In genomic region chr1:89994805-89995594, GRCh38 we compare ENCODE assay signal across 1 cellular context.
TF ChIP-seq lines count a peak whose summit lies in the region.

Gene ZNF326, plus strand, starts transcription at chr1:89995110. Its CDS starts 148 bp downstream, at chr1:89995258.

TF ChIP-seq in H1, 55 proteins besides CTCF, POLR2A, EP300 and RAD21 (continued from another document):
- TF ChIP-seq JUND (IDR thresholded peaks at IDR 0.05; ENCODE audit: low read length) (0 out of 2 replicates have a peak, but pooled peaks have one; percentile 2), RXRA (IDR thresholded peaks at IDR 0.05; ENCODE audit: insufficient read depth, low read depth, low read length) (no peak), ASH2L (IDR thresholded peaks at IDR 0.05; ENCODE audit: low read length) (peak; percentile 97), CTBP2 (IDR thresholded peaks at IDR 0.05; ENCODE audit: borderline replicate concordance, insufficient read depth, insufficient read length, low read length) (no peak), FOSL1 (IDR thresholded peaks at IDR 0.05; ENCODE audit: insufficient read depth, low read depth, low read length) (no peak), SIN3A (conservative IDR thresholded peaks at IDR 0.05 in 1 of 2, IDR thresholded peaks at IDR 0.05 in 1 of 2; ENCODE audit: low read depth in 1 of 2, low read length in 2 of 2) (peak in 1 of 2 experiments; percentile 57; a peak in 1 of 4 replicates), USF2 (IDR thresholded peaks at IDR 0.05; ENCODE audit: low read length) (no peak), TBP (IDR thresholded peaks at IDR 0.05; ENCODE audit: low read depth, low read length) (peak; percentile 90), PHF8 (conservative IDR thresholded peaks at IDR 0.05; ENCODE audit: low read depth, low read length) (peak; percentile 100), SP4 (IDR thresholded peaks at IDR 0.05; ENCODE audit: low read length) (peak; percentile 76; the same call in 1 of the 2 replicates), CREB1 (IDR thresholded peaks at IDR 0.05) (peak; percentile 71; the same call in 1 of the 2 replicates), SP2 (IDR thresholded peaks at IDR 0.05; ENCODE audit: low read length) (0 out of 2 replicates have a peak, but pooled peaks have one; percentile 2), TAF1 (IDR thresholded peaks at IDR 0.05; ENCODE audit: low read depth, low read length) (peak; percentile 95), TCF12 (IDR thresholded peaks at IDR 0.05; ENCODE audit: low read depth, low read length) (0 out of 2 replicates have a peak, but pooled peaks have one; percentile 4), SAP30 (IDR thresholded peaks at IDR 0.05; ENCODE audit: insufficient read depth, insufficient replicate concordance, low read length) (no peak), HDAC2 (IDR thresholded peaks at IDR 0.05; ENCODE audit: borderline replicate concordance in 1 of 2, low read depth in 2 of 2, low read length in 2 of 2) (peak; percentile 3 to 95; a peak in 1 of 4 replicates), YY1 (IDR thresholded peaks at IDR 0.05; ENCODE audit: low read depth, low read length) (peak; percentile 99), TAF7 (optimal IDR thresholded peaks at IDR 0.05; ENCODE audit: borderline replicate concordance, low read depth, low read length) (peak; percentile 91), NRF1 (IDR thresholded peaks at IDR 0.05; ENCODE audit: low read depth, low read length) (0 out of 2 replicates have a peak, but pooled peaks have one; percentile 4), POLR2AphosphoS5 (IDR thresholded peaks at IDR 0.05; ENCODE audit: low read depth, low read length) (peak; percentile 94), RBBP5 (IDR thresholded peaks at IDR 0.05; ENCODE audit: borderline replicate concordance, low read depth, low read length) (peak; percentile 94; the same call in 1 of the 2 replicates), GTF2F1 (IDR thresholded peaks at IDR 0.05; ENCODE audit: borderline replicate concordance, low read depth, low read length) (peak; percentile 83; the same call in 1 of the 2 replicates), BRCA1 (IDR thresholded peaks at IDR 0.05; ENCODE audit: low read depth, low read length) (no peak), E2F6 (IDR thresholded peaks at IDR 0.05) (peak; percentile 70), KDM4A (IDR thresholded peaks at IDR 0.05; ENCODE audit: low read depth, low read length, severe bottlenecking) (peak; percentile 91), BCL11A (IDR thresholded peaks at IDR 0.05; ENCODE audit: low read depth in 2 of 2, low read length in 2 of 2) (no peak), JUN (IDR thresholded peaks at IDR 0.05; ENCODE audit: low read depth, low read length) (no peak)
